15 cellular contexts compared by ENCODE assay signal in genomic region chr10:68787813-68788212, GRCh38. TPM values are rescaled to one million over a fixed set of nuclear protein-coding genes. Genes with fewer than 3 reads are reported as not detected.
A peak's percentile ranks its signal among the peaks of the same experiment; 100 is the strongest.
DNase-seq lines count a peak whose midpoint lies in the region; ATAC-seq and TF ChIP-seq lines count a peak whose summit lies in the region.
"Had no signal": no experiment of that assay in that cellular context is flagged by ENCODE, and none has a peak within 500 bp of the region (broad histone marks: within the 10 kb centered on the region; RNA-seq: fewer than 3 reads in every experiment).

No MANE protein-coding gene starts in this region.

- TF ChIP-seq POLR2A in adrenal gland (IDR thresholded peaks at IDR 0.05): no peak

- H2AFZ ChIP-seq in OCI-LY3 (ENCODE audit: low read depth, low read length): no peak overlapping the region

- peak; percentile 45 for ATAC-seq in activated CD8-positive, alpha-beta memory T cell treated with anti-CD3 and anti-CD28 coated beads, Interleukin-2, amount 10 ng/mL, durations not matched to agents 7 days and 5 days
- ATAC-seq in effector memory CD8-positive, alpha-beta T cell (replicated peaks): no peak

- H3K4me3 Mint-ChIP-seq in activated CD8-positive, alpha-beta memory T cell treated with anti-CD3 and anti-CD28 coated beads, Interleukin-2, amount 10 ng/mL, durations not matched to agents 7 days and 5 days: no peak overlapping the region
- H3K4me3 Mint-ChIP-seq in effector memory CD8-positive, alpha-beta T cell: no peak overlapping the region
- H3K4me3 Mint-ChIP-seq: B cell; CD8-positive, alpha-beta memory T cell; H9 had no signal

- 85 to 91% (median 90%) methylated on average over 3 of the region's 3 CpGs for WGBS in adrenal gland, 4 donors

- no peaks in the 10 kb centered on the region for H3K27me3 ChIP-seq in OCI-LY3 (ENCODE audit: low read depth, low read length)
- no peaks in the 10 kb centered on the region for H3K27me3 ChIP-seq in adrenal gland
- H3K27me3 ChIP-seq: BLaER1 treated with 17β-estradiol and CSF1 and Interleukin-3, amounts not matched to agents 10 nM and 100 nM had no signal

- H3K4me1 Mint-ChIP-seq in activated CD8-positive, alpha-beta memory T cell treated with anti-CD3 and anti-CD28 coated beads, Interleukin-2, amount 10 ng/mL, durations not matched to agents 7 days and 5 days: peaks cover 7% of the 10 kb centered on the region
- no peaks in the 10 kb centered on the region for H3K4me1 Mint-ChIP-seq in effector memory CD8-positive, alpha-beta T cell (ENCODE audit: low read depth in 2 of 2)
- H3K4me1 Mint-ChIP-seq: H9 had no signal

- H4K20me1 ChIP-seq in OCI-LY3 (ENCODE audit: insufficient read depth, low read length): peaks cover 2% of the 10 kb centered on the region; the same call in 1 of the 2 replicates

- H3K79me2 ChIP-seq in OCI-LY3 (ENCODE audit: low read length): no peaks in the 10 kb centered on the region

- H3K27ac Mint-ChIP-seq in activated CD8-positive, alpha-beta memory T cell treated with anti-CD3 and anti-CD28 coated beads, Interleukin-2, amount 10 ng/mL, durations not matched to agents 7 days and 5 days: peak overlapping the region; percentile 59
- H3K27ac Mint-ChIP-seq in effector memory CD8-positive, alpha-beta T cell: peak overlapping the region; percentile 13 to 73
- H3K27ac Mint-ChIP-seq: B cell had no signal

- intact Hi-C loops in adrenal gland (cut with DNase I): no loop called here

- H3K4me2 ChIP-seq in OCI-LY3 (ENCODE audit: low read length): peak overlapping the region; percentile 43
- H3K4me2 ChIP-seq: BLaER1 treated with 17β-estradiol and CSF1 and Interleukin-3, amounts not matched to agents 10 nM and 100 nM had no signal

- DNase-seq in activated CD8-positive, alpha-beta memory T cell treated with anti-CD3 and anti-CD28 coated beads, Interleukin-2, amount 10 ng/mL, durations not matched to agents 7 days and 5 days: no peak
- no peak for DNase-seq in activated CD8-positive, alpha-beta memory T cell treated with anti-CD3 and anti-CD28 coated beads, Interleukin-2, amount 50 U/mL, for 48 hours
- DNase-seq in effector memory CD8-positive, alpha-beta T cell: no peak
- no peak for DNase-seq in adrenal gland
- no peak for DNase-seq in NCI-H2081 (lab: John Stamatoyannopoulos, UW)
- DNase-seq: CD8-positive, alpha-beta memory T cell; COR-L47; DMS 273 treated with DMSO at 0.1 percent for 48 hours; DMS53; DND-41; EL; H9 had no signal

- H3K4me3 ChIP-seq in OCI-LY3 (ENCODE audit: low read length) (no peak overlapping the region), adrenal gland (no peak overlapping the region)
- H3K4me3 ChIP-seq: BLaER1 treated with 17β-estradiol and CSF1 and Interleukin-3, amounts not matched to agents 10 nM and 100 nM had no signal

- H3K36me3 ChIP-seq in OCI-LY3 (replicated peaks; ENCODE audit: low read depth, low read length) (peaks cover 18% of the 10 kb centered on the region), adrenal gland (replicated peaks in 1 of 2) (peaks cover 0 to 86% of the 10 kb centered on the region in 2 donors)

- H3K36me3 Mint-ChIP-seq in activated CD8-positive, alpha-beta memory T cell treated with anti-CD3 and anti-CD28 coated beads, Interleukin-2, amount 10 ng/mL, durations not matched to agents 7 days and 5 days: peaks cover 49% of the 10 kb centered on the region
- peaks cover 92% of the 10 kb centered on the region for H3K36me3 Mint-ChIP-seq in effector memory CD8-positive, alpha-beta T cell (ENCODE audit: insufficient read depth)

- no peak overlapping the region for H3K9ac ChIP-seq in OCI-LY3 (ENCODE audit: low read length)
- H3K9ac ChIP-seq: BLaER1 treated with 17β-estradiol and CSF1 and Interleukin-3, amounts not matched to agents 10 nM and 100 nM had no signal

- H3K9me3 ChIP-seq in OCI-LY3 (ENCODE audit: insufficient read depth, low read length) (no peaks in the 10 kb centered on the region), adrenal gland (replicated peaks in 1 of 3) (no peaks in the 10 kb centered on the region)
- H3K9me3 ChIP-seq: BLaER1 treated with 17β-estradiol and CSF1 and Interleukin-3, amounts not matched to agents 10 nM and 100 nM had no signal

- H3K27ac ChIP-seq in OCI-LY3 (ENCODE audit: low read length) (0 out of 2 replicates have a peak overlapping the region, but pooled peaks have one; percentile 21), adrenal gland (no peak overlapping the region)
- H3K27ac ChIP-seq: BLaER1 treated with 17β-estradiol and CSF1 and Interleukin-3, amounts not matched to agents 10 nM and 100 nM had no signal

- no peaks in the 10 kb centered on the region for H3K9me3 Mint-ChIP-seq in activated CD8-positive, alpha-beta memory T cell treated with anti-CD3 and anti-CD28 coated beads, Interleukin-2, amount 10 ng/mL, durations not matched to agents 7 days and 5 days (ENCODE audit: low read depth)
- no peaks in the 10 kb centered on the region for H3K9me3 Mint-ChIP-seq in effector memory CD8-positive, alpha-beta T cell
- H3K9me3 Mint-ChIP-seq: CD8-positive, alpha-beta memory T cell; H9 had no signal

- H3K27me3 Mint-ChIP-seq in activated CD8-positive, alpha-beta memory T cell treated with anti-CD3 and anti-CD28 coated beads, Interleukin-2, amount 10 ng/mL, durations not matched to agents 7 days and 5 days: no peaks in the 10 kb centered on the region
- H3K27me3 Mint-ChIP-seq in effector memory CD8-positive, alpha-beta T cell: no peaks in the 10 kb centered on the region
- H3K27me3 Mint-ChIP-seq: B cell; CD8-positive, alpha-beta memory T cell had no signal

- CTCF ChIA-PET in activated CD8-positive, alpha-beta memory T cell treated with anti-CD3 and anti-CD28 coated beads, Interleukin-2, amount 10 ng/mL, durations not matched to agents 7 days and 5 days (lab: Charles Lee): interaction anchor here (1.0 to 1.1 kb wide), 3 partner anchors 9 to 239 kb away, joined by 3 read pairs; no protein-coding TSS in a partner anchor

- H3K4me1 ChIP-seq in OCI-LY3 (ENCODE audit: low read length): peaks cover 12% of the 10 kb centered on the region
- no peaks in the 10 kb centered on the region for H3K4me1 ChIP-seq in adrenal gland (replicated peaks in 1 of 2)
- H3K4me1 ChIP-seq: BLaER1 treated with 17β-estradiol and CSF1 and Interleukin-3, amounts not matched to agents 10 nM and 100 nM had no signal

- TF ChIP-seq CTCF in OCI-LY3 (IDR thresholded peaks at IDR 0.05; ENCODE audit: low read depth, low read length) (no peak), adrenal gland (IDR thresholded peaks at IDR 0.05) (no peak)

RNA-seq across cellular contexts. Expression of gene STOX1, which starts 39.5 kb away (rescaled TPM):
- under 1 TPM; 0.29 to 0.33 TPM for total RNA-seq in activated CD8-positive, alpha-beta memory T cell treated with anti-CD3 and anti-CD28 coated beads, Interleukin-2, amount 10 ng/mL, durations not matched to agents 7 days and 5 days
- 10 to 100 TPM in 5 of 8 donors, 1 to 10 TPM in 3; 4.8 to 16.5 (median 11.1) TPM for total RNA-seq in adrenal gland
- 10 to 100 TPM in 1 of 3 donors, 1 to 10 TPM in 2; 7.2 to 11.9 (median 7.8) TPM for polyA plus RNA-seq in adrenal gland
- polyA plus RNA-seq: CD8-positive, alpha-beta memory T cell had no signal

Comparison
In these comparisons a context has a peak if more than half of its experiments do, and no peak if none do; other contexts are left out.
1. RNA of gene STOX1, which starts 39.5 kb away (total RNA-seq): 4.8 to 16.5 TPM in adrenal gland; 0.29 to 0.33 TPM in activated CD8-positive, alpha-beta memory T cell treated with anti-CD3 and anti-CD28 coated beads, Interleukin-2, amount 10 ng/mL, durations not matched to agents 7 days and 5 days; every median in the first group is over 4 times any median in the second.